In genomic region chr17:30905742-30906100, GRCh38 we compare ENCODE assay signal across 8 cellular contexts. TPM values are rescaled to one million over a fixed set of nuclear protein-coding genes. Genes with fewer than 3 reads are reported as not detected.
DNase-seq lines count a peak whose midpoint lies in the region; ATAC-seq lines count a peak whose summit lies in the region.

No MANE protein-coding gene starts in this region.

- POLR2A ChIA-PET in activated naive CD8-positive, alpha-beta T cell treated with anti-CD3 and anti-CD28 coated beads, Interleukin-2, amount 10 ng/mL, durations not matched to agents 7 days and 5 days (lab: Charles Lee): interaction anchor here (0.8 kb wide), 1 partner anchor 11 kb away, joined by 3 read pairs; no protein-coding TSS in a partner anchor

- H3K9me3 Mint-ChIP-seq in activated naive CD8-positive, alpha-beta T cell treated with anti-CD3 and anti-CD28 coated beads, Interleukin-2, amount 10 ng/mL, durations not matched to agents 7 days and 5 days: no peaks in the 10 kb centered on the region

- H3K4me3 ChIP-seq in iPS DF 6.9 (ENCODE audit: low read length) (peak overlapping the region; percentile 56; the same call in 1 of the 2 replicates), skeletal muscle tissue (ENCODE audit: low read length in 3 of 3) (peak overlapping the region; percentile 96 to 97 (median 97))

- peaks cover 8% of the 10 kb centered on the region for H3K36me3 Mint-ChIP-seq in activated naive CD8-positive, alpha-beta T cell treated with anti-CD3 and anti-CD28 coated beads, Interleukin-2, amount 10 ng/mL, durations not matched to agents 7 days and 5 days

- peak overlapping the region; percentile 93 to 99 (median 98) for H3K9ac ChIP-seq in skeletal muscle tissue (ENCODE audit: low read depth in 1 of 3, low read length in 3 of 3)

- H3K4me1 ChIP-seq in iPS DF 6.9 (ENCODE audit: control insufficient read depth, insufficient read depth, low read length) (no peaks in the 10 kb centered on the region), skeletal muscle tissue (ENCODE audit: control insufficient read depth in 3 of 3, insufficient read depth in 3 of 3, low read length in 3 of 3) (peaks cover 7 to 15% (median 7%) of the 10 kb centered on the region in 3 donors)

- ATAC-seq in HG03520 (IDR thresholded peaks at IDR 0.05; ENCODE audit: unreplicated experiment) (peak; percentile 19), GM21737 (IDR thresholded peaks at IDR 0.05; ENCODE audit: unreplicated experiment) (no peak)
- ATAC-seq in activated naive CD8-positive, alpha-beta T cell treated with anti-CD3 and anti-CD28 coated beads, Interleukin-2, amount 10 ng/mL, durations not matched to agents 7 days and 5 days (ENCODE audit: low read depth): peak; percentile 21

- peak overlapping the region; percentile 99 for H3K4me3 Mint-ChIP-seq in activated naive CD8-positive, alpha-beta T cell treated with anti-CD3 and anti-CD28 coated beads, Interleukin-2, amount 10 ng/mL, durations not matched to agents 7 days and 5 days

- H3K36me3 ChIP-seq in iPS DF 6.9 (ENCODE audit: control insufficient read depth, insufficient read depth, low read length) (no peaks in the 10 kb centered on the region), skeletal muscle tissue (ENCODE audit: control insufficient read depth in 3 of 3, insufficient read depth in 3 of 3, low read length in 3 of 3) (peaks cover 6 to 14% (median 12%) of the 10 kb centered on the region in 3 donors)

- H3K27me3 ChIP-seq in iPS DF 6.9 (ENCODE audit: control insufficient read depth, insufficient read depth, low read length) (no peaks in the 10 kb centered on the region), skeletal muscle tissue (ENCODE audit: control insufficient read depth in 3 of 3, insufficient read depth in 3 of 3, low read length in 3 of 3) (no peaks in the 10 kb centered on the region)

- peaks cover 36% of the 10 kb centered on the region for H3K4me1 Mint-ChIP-seq in activated naive CD8-positive, alpha-beta T cell treated with anti-CD3 and anti-CD28 coated beads, Interleukin-2, amount 10 ng/mL, durations not matched to agents 7 days and 5 days

- no peaks in the 10 kb centered on the region for H3K27me3 Mint-ChIP-seq in activated naive CD8-positive, alpha-beta T cell treated with anti-CD3 and anti-CD28 coated beads, Interleukin-2, amount 10 ng/mL, durations not matched to agents 7 days and 5 days

- WGBS in iPS DF 6.9 (ENCODE audit: insufficient coverage, insufficient read length): no CpG with 5 or more reads among the region's 11 CpGs

- H3K27ac Mint-ChIP-seq in activated naive CD8-positive, alpha-beta T cell treated with anti-CD3 and anti-CD28 coated beads, Interleukin-2, amount 10 ng/mL, durations not matched to agents 7 days and 5 days: peak overlapping the region; percentile 90

- H3K27ac ChIP-seq in iPS DF 6.9 (ENCODE audit: low read length): no peak overlapping the region
- H3K27ac ChIP-seq in skeletal muscle tissue (ENCODE audit: low read depth, low read length): peak overlapping the region; percentile 77

- no peaks in the 10 kb centered on the region for H3K9me3 ChIP-seq in iPS DF 6.9 (ENCODE audit: control insufficient read depth, insufficient read depth, low read length)
- no peaks in the 10 kb centered on the region for H3K9me3 ChIP-seq in skeletal muscle tissue (ENCODE audit: control insufficient read depth in 3 of 3, low read length in 3 of 3)

- DNase-seq in stimulated activated CD4-positive, alpha-beta T cell treated with anti-CD3 and anti-CD28 coated beads, Interleukin-4, amount 100 ng/mL, for 24 hours: peak; percentile 5
- no peak for DNase-seq in stimulated activated CD4-positive, alpha-beta T cell treated with anti-CD3 and anti-CD28 coated beads, Interleukin-12 subunit alpha, Interleukin-12 subunit beta, amount 100 ng/mL, for 4 hours
- no peak for DNase-seq in activated naive CD8-positive, alpha-beta T cell treated with anti-CD3 and anti-CD28 coated beads, Interleukin-2, amount 10 ng/mL, durations not matched to agents 7 days and 5 days
- no peak for DNase-seq in iPS DF 6.9 (ENCODE audit: low read depth, low spot score)
- no peak for DNase-seq in AML-193 (lab: John Stamatoyannopoulos, UW)

RNA-seq across cellular contexts. Expression of gene TEFM, which starts 0.3 kb away (rescaled TPM):
- 10 to 100 TPM; 15.3 to 16.6 TPM for total RNA-seq in activated naive CD8-positive, alpha-beta T cell treated with anti-CD3 and anti-CD28 coated beads, Interleukin-2, amount 10 ng/mL, durations not matched to agents 7 days and 5 days
- total RNA-seq in skeletal muscle tissue: 8.9 TPM

RNA-seq across cellular contexts. Expression of gene ADAP2, which starts 16.0 kb away (rescaled TPM):
- total RNA-seq in activated naive CD8-positive, alpha-beta T cell treated with anti-CD3 and anti-CD28 coated beads, Interleukin-2, amount 10 ng/mL, durations not matched to agents 7 days and 5 days: 1 to 10 TPM; 2.2 to 2.4 TPM
- 9.4 TPM for total RNA-seq in skeletal muscle tissue
